In genomic region chr12:122081108-122081696, GRCh38 we compare ENCODE assay signal across 8 cellular contexts. TPM values are rescaled to one million over a fixed set of nuclear protein-coding genes. Genes with fewer than 3 reads are reported as not detected.
A peak's percentile ranks its signal among the peaks of the same experiment; 100 is the strongest.
DNase-seq lines count a peak whose midpoint lies in the region; ATAC-seq and TF ChIP-seq lines count a peak whose summit lies in the region.

No MANE protein-coding gene starts in this region.

- H3K27ac ChIP-seq in BLaER1: peak overlapping the region; percentile 98
- peak overlapping the region in 1 of 2 donors; percentile 48 for H3K27ac ChIP-seq in aorta (ENCODE audit: low read depth in 1 of 2, low read length in 2 of 2)

- H3K4me3 ChIP-seq in BLaER1 (peak overlapping the region; percentile 95), cardiac fibroblast (replicated peaks in 1 of 2; ENCODE audit: low read depth in 2 of 2, low read length in 2 of 2) (peak overlapping the region; percentile 90 to 92), aorta (ENCODE audit: low read length in 2 of 2) (no peak overlapping the region)

- peaks cover 10% of the 10 kb centered on the region for H3K36me3 Mint-ChIP-seq in mesothelial cell of epicardium

- DNase-seq in MV-4-11 (lab: John Stamatoyannopoulos, UW): peak; percentile 36
- DNase-seq in cardiac fibroblast (ENCODE audit: low read depth in 2 of 2): peak; percentile 74 to 76
- DNase-seq in mesothelial cell of epicardium (ENCODE audit: low spot score in 2 of 2, unreplicated experiment in 2 of 2): no peak
- peak; percentile 16 to 33 for DNase-seq in aorta

- H3K9ac ChIP-seq in BLaER1: peak overlapping the region; percentile 97

- intact Hi-C loops in aorta (cut with DNase I): no loop called here

- peaks cover 74% of the 10 kb centered on the region for H4K20me1 ChIP-seq in BLaER1

- H3K27me3 ChIP-seq in BLaER1 (no peaks in the 10 kb centered on the region), aorta (ENCODE audit: control insufficient read depth in 1 of 2, insufficient read depth in 2 of 2, low read length in 1 of 2) (no peaks in the 10 kb centered on the region)

- H3K9me3 Mint-ChIP-seq in mesothelial cell of epicardium: no peaks in the 10 kb centered on the region

- ATAC-seq in aorta (ENCODE audit: low FRiP score) (no peak), GM18870 (IDR thresholded peaks at IDR 0.05; ENCODE audit: unreplicated experiment) (no peak), HG03521 (IDR thresholded peaks at IDR 0.05; ENCODE audit: unreplicated experiment) (no peak), GM21529 (IDR thresholded peaks at IDR 0.05; ENCODE audit: unreplicated experiment) (no peak)

- peaks cover 69% of the 10 kb centered on the region for H3K4me1 ChIP-seq in BLaER1
- H3K4me1 ChIP-seq in aorta (ENCODE audit: control insufficient read depth in 1 of 2, insufficient read depth in 2 of 2, low read length in 2 of 2): no peaks in the 10 kb centered on the region

- peak overlapping the region; percentile 88 for H3K4me3 Mint-ChIP-seq in mesothelial cell of epicardium

- peaks cover 41% of the 10 kb centered on the region for H3K4me1 Mint-ChIP-seq in mesothelial cell of epicardium

- peak overlapping the region; percentile 97 for H3K4me2 ChIP-seq in BLaER1

- no peak for TF ChIP-seq CTCF in cardiac fibroblast (IDR thresholded peaks at IDR 0.05; ENCODE audit: low read depth, low read length)
- TF ChIP-seq CTCF in mesothelial cell of epicardium (IDR thresholded peaks at IDR 0.05; ENCODE audit: unreplicated experiment): no peak

- H3K27me3 Mint-ChIP-seq in mesothelial cell of epicardium (ENCODE audit: low read depth): no peaks in the 10 kb centered on the region

- peaks cover 26% of the 10 kb centered on the region for H3K36me3 ChIP-seq in BLaER1
- no peaks in the 10 kb centered on the region for H3K36me3 ChIP-seq in aorta (ENCODE audit: control insufficient read depth in 1 of 2, insufficient read depth in 2 of 2, low read length in 1 of 2)

- 68% methylated on average over 9 of the region's 9 CpGs for WGBS in aorta, 2 donors

- H3K27ac Mint-ChIP-seq in mesothelial cell of epicardium: peak overlapping the region; percentile 74

- H3K9me3 ChIP-seq in BLaER1 (no peaks in the 10 kb centered on the region), aorta (ENCODE audit: control insufficient read depth, low read length) (no peaks in the 10 kb centered on the region)

RNA-seq across cellular contexts. Expression of gene MLXIP, which starts 2.6 kb away (rescaled TPM):
- total RNA-seq in mesothelial cell of epicardium (65.3 to 67.3 TPM (median 65.7 TPM) in 3 replicates), aorta (10 to 100 TPM; 49.8 to 65.1 TPM)
- 10 to 100 TPM; 10.3 to 39.0 TPM for polyA plus RNA-seq in aorta

RNA-seq across cellular contexts. Expression of gene BCL7A, which starts 59.5 kb away (rescaled TPM):
- 33.8 to 40.1 TPM (median 34.6 TPM) in 3 replicates for total RNA-seq in mesothelial cell of epicardium
- total RNA-seq in aorta: 1 to 10 TPM; 6.2 to 6.3 TPM
- polyA plus RNA-seq in aorta: 1 to 10 TPM; 1.1 to 2.7 TPM

Comparison
In these comparisons a context has a peak if more than half of its experiments do, and no peak if none do; other contexts are left out.
1. H3K4me3 ChIP-seq: peak in BLaER1 (single experiment) and cardiac fibroblast (2 of 2); none in aorta (0 of 2).
2. DNase-seq: peak in MV-4-11 (single experiment), cardiac fibroblast (2 of 2) and aorta (2 of 2); none in mesothelial cell of epicardium (0 of 2).